Comparison of ENCODE assay signal across 1 cellular context in the genomic region with DNA sequence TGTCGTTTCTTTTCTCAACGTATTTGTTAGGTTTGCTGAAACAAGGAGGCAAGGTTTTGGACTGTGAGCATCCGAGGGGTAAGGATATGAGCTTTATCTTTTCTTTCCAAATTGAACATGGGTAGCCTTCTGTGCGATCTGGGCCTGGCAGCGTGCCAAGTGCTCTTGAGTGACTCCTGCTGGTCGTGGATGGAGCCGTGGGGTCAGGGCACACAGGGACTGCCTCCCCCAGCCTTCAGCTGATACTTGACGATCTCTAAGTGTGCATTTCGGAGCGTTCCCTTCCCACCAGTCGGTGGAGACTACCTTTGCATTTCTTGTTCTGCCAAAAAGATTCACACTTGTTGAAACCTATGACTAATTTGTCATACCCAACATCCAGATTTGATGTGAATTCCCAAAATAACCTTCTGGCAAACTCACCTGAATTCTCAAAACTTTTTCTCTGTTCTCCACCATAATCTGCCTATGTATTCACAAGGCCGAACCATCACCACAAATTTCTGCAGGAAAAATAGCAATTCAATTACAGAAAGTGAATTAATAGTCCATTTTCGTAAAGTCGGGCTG.
TF ChIP-seq lines count a peak whose summit lies in the region.

No MANE protein-coding gene starts in this region.

TF ChIP-seq in HEK293, 187 proteins besides CTCF, POLR2A, EP300 and RAD21 (continued from another document):
- TF ChIP-seq, protein P1, sequence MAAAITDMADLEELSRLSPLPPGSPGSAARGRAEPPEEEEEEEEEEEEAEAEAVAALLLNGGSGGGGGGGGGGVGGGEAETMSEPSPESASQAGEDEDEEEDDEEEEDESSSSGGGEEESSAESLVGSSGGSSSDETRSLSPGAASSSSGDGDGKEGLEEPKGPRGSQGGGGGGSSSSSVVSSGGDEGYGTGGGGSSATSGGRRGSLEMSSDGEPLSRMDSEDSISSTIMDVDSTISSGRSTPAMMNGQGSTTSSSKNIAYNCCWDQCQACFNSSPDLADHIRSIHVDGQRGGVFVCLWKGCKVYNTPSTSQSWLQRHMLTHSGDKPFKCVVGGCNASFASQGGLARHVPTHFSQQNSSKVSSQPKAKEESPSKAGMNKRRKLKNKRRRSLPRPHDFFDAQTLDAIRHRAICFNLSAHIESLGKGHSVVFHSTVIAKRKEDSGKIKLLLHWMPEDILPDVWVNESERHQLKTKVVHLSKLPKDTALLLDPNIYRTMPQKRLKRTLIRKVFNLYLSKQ (tag by site-specific recombination; IDR thresholded peaks at IDR 0.05; ENCODE audit: borderline replicate concordance), result no peak
- TF ChIP-seq ZNF544 (tag by site-specific recombination; IDR thresholded peaks at IDR 0.05) (0 out of 2 replicates have a peak, but pooled peaks have one; percentile 87), ZNF785 (tag by site-specific recombination; IDR thresholded peaks at IDR 0.05) (0 out of 2 replicates have a peak, but pooled peaks have one; percentile 50), GLIS2 (tag by site-specific recombination; IDR thresholded peaks at IDR 0.05) (no peak), SCRT2 (tag by site-specific recombination; IDR thresholded peaks at IDR 0.05) (peak; percentile 47; the same call in 1 of the 2 replicates), ZNF837 (tag by site-specific recombination; IDR thresholded peaks at IDR 0.05) (no peak), ZNF146 (tag by site-specific recombination; IDR thresholded peaks at IDR 0.05) (no peak), ZNF112 (tag by site-specific recombination; IDR thresholded peaks at IDR 0.05) (0 out of 2 replicates have a peak, but pooled peaks have one; percentile 50), ZNF654 (tag by site-specific recombination; IDR thresholded peaks at IDR 0.05; ENCODE audit: low read depth) (no peak), ZNF501 (tag by site-specific recombination; IDR thresholded peaks at IDR 0.05) (no peak), ZNF521 (tag by site-specific recombination; IDR thresholded peaks at IDR 0.05) (no peak), ZNF184 (tag by site-specific recombination; IDR thresholded peaks at IDR 0.05) (peak; percentile 47; the same call in 1 of the 2 replicates)
- TF ChIP-seq, protein P2, sequence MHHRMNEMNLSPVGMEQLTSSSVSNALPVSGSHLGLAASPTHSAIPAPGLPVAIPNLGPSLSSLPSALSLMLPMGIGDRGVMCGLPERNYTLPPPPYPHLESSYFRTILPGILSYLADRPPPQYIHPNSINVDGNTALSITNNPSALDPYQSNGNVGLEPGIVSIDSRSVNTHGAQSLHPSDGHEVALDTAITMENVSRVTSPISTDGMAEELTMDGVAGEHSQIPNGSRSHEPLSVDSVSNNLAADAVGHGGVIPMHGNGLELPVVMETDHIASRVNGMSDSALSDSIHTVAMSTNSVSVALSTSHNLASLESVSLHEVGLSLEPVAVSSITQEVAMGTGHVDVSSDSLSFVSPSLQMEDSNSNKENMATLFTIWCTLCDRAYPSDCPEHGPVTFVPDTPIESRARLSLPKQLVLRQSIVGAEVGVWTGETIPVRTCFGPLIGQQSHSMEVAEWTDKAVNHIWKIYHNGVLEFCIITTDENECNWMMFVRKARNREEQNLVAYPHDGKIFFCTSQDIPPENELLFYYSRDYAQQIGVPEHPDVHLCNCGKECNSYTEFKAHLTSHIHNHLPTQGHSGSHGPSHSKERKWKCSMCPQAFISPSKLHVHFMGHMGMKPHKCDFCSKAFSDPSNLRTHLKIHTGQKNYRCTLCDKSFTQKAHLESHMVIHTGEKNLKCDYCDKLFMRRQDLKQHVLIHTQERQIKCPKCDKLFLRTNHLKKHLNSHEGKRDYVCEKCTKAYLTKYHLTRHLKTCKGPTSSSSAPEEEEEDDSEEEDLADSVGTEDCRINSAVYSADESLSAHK (tag by site-specific recombination; IDR thresholded peaks at IDR 0.05), result no peak
- TF ChIP-seq, protein P3, sequence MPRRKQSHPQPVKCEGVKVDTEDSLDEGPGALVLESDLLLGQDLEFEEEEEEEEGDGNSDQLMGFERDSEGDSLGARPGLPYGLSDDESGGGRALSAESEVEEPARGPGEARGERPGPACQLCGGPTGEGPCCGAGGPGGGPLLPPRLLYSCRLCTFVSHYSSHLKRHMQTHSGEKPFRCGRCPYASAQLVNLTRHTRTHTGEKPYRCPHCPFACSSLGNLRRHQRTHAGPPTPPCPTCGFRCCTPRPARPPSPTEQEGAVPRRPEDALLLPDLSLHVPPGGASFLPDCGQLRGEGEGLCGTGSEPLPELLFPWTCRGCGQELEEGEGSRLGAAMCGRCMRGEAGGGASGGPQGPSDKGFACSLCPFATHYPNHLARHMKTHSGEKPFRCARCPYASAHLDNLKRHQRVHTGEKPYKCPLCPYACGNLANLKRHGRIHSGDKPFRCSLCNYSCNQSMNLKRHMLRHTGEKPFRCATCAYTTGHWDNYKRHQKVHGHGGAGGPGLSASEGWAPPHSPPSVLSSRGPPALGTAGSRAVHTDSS (tag by site-specific recombination; IDR thresholded peaks at IDR 0.05), result 0 out of 2 replicates have a peak, but pooled peaks have one; percentile 16
- TF ChIP-seq, protein P4, sequence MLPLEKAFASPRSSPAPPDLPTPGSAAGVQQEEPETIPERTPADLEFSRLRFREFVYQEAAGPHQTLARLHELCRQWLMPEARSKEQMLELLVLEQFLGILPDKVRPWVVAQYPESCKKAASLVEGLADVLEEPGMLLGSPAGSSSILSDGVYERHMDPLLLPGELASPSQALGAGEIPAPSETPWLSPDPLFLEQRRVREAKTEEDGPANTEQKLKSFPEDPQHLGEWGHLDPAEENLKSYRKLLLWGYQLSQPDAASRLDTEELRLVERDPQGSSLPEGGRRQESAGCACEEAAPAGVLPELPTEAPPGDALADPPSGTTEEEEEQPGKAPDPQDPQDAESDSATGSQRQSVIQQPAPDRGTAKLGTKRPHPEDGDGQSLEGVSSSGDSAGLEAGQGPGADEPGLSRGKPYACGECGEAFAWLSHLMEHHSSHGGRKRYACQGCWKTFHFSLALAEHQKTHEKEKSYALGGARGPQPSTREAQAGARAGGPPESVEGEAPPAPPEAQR (tag by site-specific recombination; IDR thresholded peaks at IDR 0.05), result no peak
- TF ChIP-seq, protein P5, sequence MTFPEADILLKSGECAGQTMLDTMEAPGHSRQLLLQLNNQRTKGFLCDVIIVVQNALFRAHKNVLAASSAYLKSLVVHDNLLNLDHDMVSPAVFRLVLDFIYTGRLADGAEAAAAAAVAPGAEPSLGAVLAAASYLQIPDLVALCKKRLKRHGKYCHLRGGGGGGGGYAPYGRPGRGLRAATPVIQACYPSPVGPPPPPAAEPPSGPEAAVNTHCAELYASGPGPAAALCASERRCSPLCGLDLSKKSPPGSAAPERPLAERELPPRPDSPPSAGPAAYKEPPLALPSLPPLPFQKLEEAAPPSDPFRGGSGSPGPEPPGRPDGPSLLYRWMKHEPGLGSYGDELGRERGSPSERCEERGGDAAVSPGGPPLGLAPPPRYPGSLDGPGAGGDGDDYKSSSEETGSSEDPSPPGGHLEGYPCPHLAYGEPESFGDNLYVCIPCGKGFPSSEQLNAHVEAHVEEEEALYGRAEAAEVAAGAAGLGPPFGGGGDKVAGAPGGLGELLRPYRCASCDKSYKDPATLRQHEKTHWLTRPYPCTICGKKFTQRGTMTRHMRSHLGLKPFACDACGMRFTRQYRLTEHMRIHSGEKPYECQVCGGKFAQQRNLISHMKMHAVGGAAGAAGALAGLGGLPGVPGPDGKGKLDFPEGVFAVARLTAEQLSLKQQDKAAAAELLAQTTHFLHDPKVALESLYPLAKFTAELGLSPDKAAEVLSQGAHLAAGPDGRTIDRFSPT (tag by site-specific recombination; IDR thresholded peaks at IDR 0.05), result no peak
- TF ChIP-seq, protein P6, sequence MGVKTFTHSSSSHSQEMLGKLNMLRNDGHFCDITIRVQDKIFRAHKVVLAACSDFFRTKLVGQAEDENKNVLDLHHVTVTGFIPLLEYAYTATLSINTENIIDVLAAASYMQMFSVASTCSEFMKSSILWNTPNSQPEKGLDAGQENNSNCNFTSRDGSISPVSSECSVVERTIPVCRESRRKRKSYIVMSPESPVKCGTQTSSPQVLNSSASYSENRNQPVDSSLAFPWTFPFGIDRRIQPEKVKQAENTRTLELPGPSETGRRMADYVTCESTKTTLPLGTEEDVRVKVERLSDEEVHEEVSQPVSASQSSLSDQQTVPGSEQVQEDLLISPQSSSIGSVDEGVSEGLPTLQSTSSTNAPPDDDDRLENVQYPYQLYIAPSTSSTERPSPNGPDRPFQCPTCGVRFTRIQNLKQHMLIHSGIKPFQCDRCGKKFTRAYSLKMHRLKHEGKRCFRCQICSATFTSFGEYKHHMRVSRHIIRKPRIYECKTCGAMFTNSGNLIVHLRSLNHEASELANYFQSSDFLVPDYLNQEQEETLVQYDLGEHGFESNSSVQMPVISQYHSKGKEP (tag by site-specific recombination; IDR thresholded peaks at IDR 0.05), result peak; percentile 70; the same call in 1 of the 2 replicates
TF ChIP-seq in HEK293: peak in this region for 18.
